ENCODE assay signal across 36 cellular contexts in the genomic region with DNA sequence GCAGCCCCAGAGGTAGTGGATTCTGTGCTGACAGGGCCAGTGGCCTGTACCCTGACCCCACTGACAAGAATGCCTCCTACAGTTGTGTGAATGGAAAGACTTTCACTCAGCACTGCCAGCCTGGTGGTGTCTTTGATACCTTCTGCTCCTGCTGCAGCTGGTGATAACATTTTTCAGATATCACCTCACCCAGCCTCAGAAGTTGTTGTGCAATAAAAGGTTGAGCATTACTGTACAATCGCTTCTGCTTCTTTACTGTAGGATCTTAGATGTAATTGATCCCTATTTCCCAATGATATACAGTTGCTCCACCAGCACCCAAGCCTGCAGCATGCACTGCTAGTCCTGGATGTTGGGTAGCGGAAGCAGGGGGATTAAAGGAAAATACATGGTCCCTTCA. TPM values are rescaled to one million over a fixed set of nuclear protein-coding genes. Genes with fewer than 3 reads are reported as not detected.
"Had no signal": no experiment of that assay in that cellular context is flagged by ENCODE, and none has a peak within 500 bp of the region (broad histone marks: within the 10 kb centered on the region; RNA-seq: fewer than 3 reads in every experiment).

No MANE protein-coding gene starts in this region.

- H3K4me3 Mint-ChIP-seq: effector memory CD8-positive, alpha-beta T cell; naive thymus-derived CD8-positive, alpha-beta T cell; nephron progenitor cell; stimulated activated naive CD8-positive, alpha-beta T cell treated with anti-CD3 and anti-CD28 coated beads, Interleukin-15, amount 100 ng/mL, for 72 hours had no signal

- ATAC-seq: effector memory CD8-positive, alpha-beta T cell; foreskin keratinocyte; gastroesophageal sphincter; heart left ventricle; left lobe of liver; naive thymus-derived CD8-positive, alpha-beta T cell; sciatic nerve; stimulated activated naive CD8-positive, alpha-beta T cell treated with anti-CD3 and anti-CD28 coated beads, Interleukin-15, amount 100 ng/mL, for 72 hours had no signal

- H3K9me3 ChIP-seq: esophagus muscularis mucosa, gastroesophageal sphincter, heart left ventricle, ovary, suprapubic skin, transverse colon, vagina had no signal

- H3K4me1 ChIP-seq: esophagus muscularis mucosa, foreskin keratinocyte, gastroesophageal sphincter, heart left ventricle, suprapubic skin, transverse colon, vagina had no signal

- DNase-seq: cortex of kidney; effector memory CD8-positive, alpha-beta T cell; foreskin keratinocyte; heart left ventricle; kidney; mesenchymal stem cell; midbrain; naive thymus-derived CD8-positive, alpha-beta T cell; nephron progenitor cell; occipital lobe; ovary; retina; stimulated activated CD4-positive, alpha-beta T cell treated with anti-CD3 and anti-CD28 coated beads, Interleukin-12 subunit alpha, Interleukin-12 subunit beta, amount 100 ng/mL, for 4 hours; stimulated activated CD4-positive, alpha-beta T cell treated with anti-CD3 and anti-CD28 coated beads, Interleukin-1b, Interleukin-23, amount 100 ng/mL, for 48 hours; stimulated activated CD4-positive, alpha-beta T cell treated with anti-CD3 and anti-CD28 coated beads, Interleukin-4, amount 100 ng/mL, for 1 hour; stimulated activated CD8-positive, alpha-beta memory T cell treated with anti-CD3 and anti-CD28 coated beads, Interleukin-4, amount 100 ng/mL, for 48 hours; stimulated activated naive CD4-positive, alpha-beta T cell; stimulated activated naive CD8-positive, alpha-beta T cell treated with anti-CD3 and anti-CD28 coated beads, Interleukin-15, amount 100 ng/mL, for 72 hours; transverse colon had no signal

- H3K27me3 Mint-ChIP-seq: effector memory CD8-positive, alpha-beta T cell; naive thymus-derived CD8-positive, alpha-beta T cell; stimulated activated naive CD8-positive, alpha-beta T cell treated with anti-CD3 and anti-CD28 coated beads, Interleukin-15, amount 100 ng/mL, for 72 hours had no signal

- H3K4me2 ChIP-seq: hepatocyte, smooth muscle cell had no signal

- H3K4me3 ChIP-seq: esophagus muscularis mucosa, gastroesophageal sphincter, heart left ventricle, hepatocyte, ovary, smooth muscle cell, suprapubic skin, transverse colon, vagina had no signal

- H2AFZ ChIP-seq: hepatocyte had no signal

- H3K27ac Mint-ChIP-seq: effector memory CD8-positive, alpha-beta T cell; naive thymus-derived CD8-positive, alpha-beta T cell; nephron progenitor cell; stimulated activated naive CD8-positive, alpha-beta T cell treated with anti-CD3 and anti-CD28 coated beads, Interleukin-15, amount 100 ng/mL, for 72 hours had no signal

- H3K9me3 Mint-ChIP-seq: effector memory CD8-positive, alpha-beta T cell; nephron progenitor cell; stimulated activated naive CD8-positive, alpha-beta T cell treated with anti-CD3 and anti-CD28 coated beads, Interleukin-15, amount 100 ng/mL, for 72 hours had no signal

- H3K27me3 ChIP-seq: esophagus muscularis mucosa, gastroesophageal sphincter, hepatocyte, ovary, suprapubic skin, vagina had no signal

- H3K36me3 ChIP-seq: esophagus muscularis mucosa, gastroesophageal sphincter, heart left ventricle, ovary, suprapubic skin, transverse colon, vagina had no signal

- H3K27ac ChIP-seq: epithelial cell of prostate, esophagus muscularis mucosa, foreskin keratinocyte, gastroesophageal sphincter, heart left ventricle, hepatocyte, ovary, suprapubic skin, transverse colon, vagina had no signal

- H3K4me1 Mint-ChIP-seq: naive thymus-derived CD8-positive, alpha-beta T cell; nephron progenitor cell; stimulated activated naive CD8-positive, alpha-beta T cell treated with anti-CD3 and anti-CD28 coated beads, Interleukin-15, amount 100 ng/mL, for 72 hours had no signal

- H3K79me2 ChIP-seq: hepatocyte had no signal

- H3K36me3 Mint-ChIP-seq: naive thymus-derived CD8-positive, alpha-beta T cell had no signal

RNA-seq across cellular contexts. Expression of a gene that starts 4.8 kb away (rescaled TPM):
- total RNA-seq: dermis microvascular lymphatic vessel endothelial cell; esophagus muscularis mucosa; fibroblast of lung; foreskin keratinocyte; gastroesophageal sphincter; hepatocyte; kidney; lower leg skin; lung microvascular endothelial cell; myocyte; naive thymus-derived CD8-positive, alpha-beta T cell; occipital lobe; ovary; posterior vena cava; pulmonary artery endothelial cell; sciatic nerve; smooth muscle cell; suprapubic skin; transverse colon; ureter; vagina had no signal
- polyA plus RNA-seq: fibroblast of lung; foreskin keratinocyte; hepatocyte; naive thymus-derived CD8-positive, alpha-beta T cell; smooth muscle cell had no signal

RNA-seq across cellular contexts. Expression of a gene that starts 58.4 kb away (rescaled TPM):
- total RNA-seq: dermis microvascular lymphatic vessel endothelial cell, lung microvascular endothelial cell, pulmonary artery endothelial cell had no signal
